Comparison of ENCODE assay signal across 18 cellular contexts in genomic region chr5:77847814-77848290, GRCh38.
DNase-seq lines count a peak whose midpoint lies in the region; ATAC-seq and TF ChIP-seq lines count a peak whose summit lies in the region.
"Had no signal": no experiment of that assay in that cellular context is flagged by ENCODE, and none has a peak within 500 bp of the region (broad histone marks: within the 10 kb centered on the region; RNA-seq: fewer than 3 reads in every experiment).

No MANE protein-coding gene starts in this region.

- H2BK5ac ChIP-seq in H9 (ENCODE audit: insufficient read length, low read length): no peak overlapping the region

- H3K4me1 ChIP-seq in H9 (ENCODE audit: insufficient read depth, low read length): peaks cover 6% of the 10 kb centered on the region
- H3K4me1 ChIP-seq: breast epithelium had no signal

- no CpG with 5 or more reads among the region's 7 CpGs for WGBS in H9 (ENCODE audit: extremely low coverage, insufficient read length, low lambda C conversion rate)

- CTCF ChIA-PET in GM10248 (lab: Yijun Ruan, JAX): no interaction called here

- H3K14ac ChIP-seq in H9 (ENCODE audit: insufficient read depth, low read length): no peak overlapping the region

- H2BK120ac ChIP-seq in H9 (ENCODE audit: low read depth, low read length, poor library complexity, severe bottlenecking): no peak overlapping the region

- H3K9ac ChIP-seq in H9 (ENCODE audit: extremely low read depth, insufficient read length, low read length): no peak overlapping the region

- H3K23me2 ChIP-seq in H9 (ENCODE audit: insufficient read length, low read depth, low read length, poor library complexity, severe bottlenecking): peaks cover 11% of the 10 kb centered on the region

- H3K23ac ChIP-seq in H9 (ENCODE audit: insufficient read length, low read depth, low read length): no peak overlapping the region

- H4K8ac ChIP-seq in H9 (replicated peaks; ENCODE audit: insufficient read length, low read depth, low read length): no peak overlapping the region

- POLR2A ChIA-PET in GM10248 (lab: Yijun Ruan, JAX): no interaction called here

- H4K5ac ChIP-seq in H9 (ENCODE audit: insufficient read length, low read depth, low read length): no peak overlapping the region

- no peak overlapping the region for H2BK12ac ChIP-seq in H9 (ENCODE audit: insufficient read length, low read depth, low read length)

- H3K9me3 Mint-ChIP-seq in H9 (peaks cover 5 to 8% of the 10 kb centered on the region in 2 experiments; a peak in 2 of 5 replicates), neural crest cell (no peaks in the 10 kb centered on the region)
- no peaks in the 10 kb centered on the region for H3K9me3 Mint-ChIP-seq in activated T-helper 17 cell treated with anti-CD3 and anti-CD28 coated beads, Interleukin-2, amount 50 U/mL, for 72 hours
- H3K9me3 Mint-ChIP-seq: activated CD4-positive, alpha-beta memory T cell treated with anti-CD3 and anti-CD28 coated beads for 36 hours; naive thymus-derived CD8-positive, alpha-beta T cell had no signal

- H3K4me2 ChIP-seq in H9 (ENCODE audit: insufficient read depth, insufficient read length, low read length): no peak overlapping the region

- no peak overlapping the region for H4K91ac ChIP-seq in H9 (ENCODE audit: insufficient read length, low read depth, low read length)

- TF ChIP-seq CTCF in H9 (conservative IDR thresholded peaks at IDR 0.05) (no peak), neural crest cell (conservative IDR thresholded peaks at IDR 0.05) (no peak), GM10248 (IDR thresholded peaks at IDR 0.05; ENCODE audit: control extremely low read depth, extremely low read depth, low read depth, missing control alignments) (no peak)

- no peak overlapping the region for H3K4ac ChIP-seq in H9 (ENCODE audit: low read depth, low read length)

- H3K79me1 ChIP-seq in H9 (ENCODE audit: insufficient read depth, low read depth, low read length, poor library complexity, severe bottlenecking): no peaks in the 10 kb centered on the region

- H3K27me3 Mint-ChIP-seq in H9 (ENCODE audit: low read depth) (peaks cover 100% of the 10 kb centered on the region), neural crest cell (ENCODE audit: low read depth) (peaks cover 72% of the 10 kb centered on the region)
- H3K27me3 Mint-ChIP-seq in activated T-helper 17 cell treated with anti-CD3 and anti-CD28 coated beads, Interleukin-2, amount 50 U/mL, for 72 hours: peaks cover 51% of the 10 kb centered on the region

- H3K4me1 Mint-ChIP-seq in H9 (peaks cover 41 to 62% of the 10 kb centered on the region in 2 experiments), neural crest cell (peaks cover 75% of the 10 kb centered on the region)
- peaks cover 12% of the 10 kb centered on the region for H3K4me1 Mint-ChIP-seq in activated T-helper 17 cell treated with anti-CD3 and anti-CD28 coated beads, Interleukin-2, amount 50 U/mL, for 72 hours

- no peak for ATAC-seq in GM21528 (IDR thresholded peaks at IDR 0.05; ENCODE audit: low FRiP score, unreplicated experiment)
- ATAC-seq in activated T-helper 17 cell treated with anti-CD3 and anti-CD28 coated beads, Interleukin-2, amount 50 U/mL, for 72 hours (replicated peaks): no peak
- ATAC-seq: naive thymus-derived CD8-positive, alpha-beta T cell had no signal

- H3T11ph ChIP-seq in H9 (ENCODE audit: low read length): no peak overlapping the region

- peaks cover 90% of the 10 kb centered on the region for H3K27me3 ChIP-seq in H9 (ENCODE audit: insufficient read depth, low read length)
- H3K27me3 ChIP-seq: breast epithelium had no signal

- H2AK5ac ChIP-seq in H9 (ENCODE audit: insufficient read length, low read length): no peak overlapping the region

- H3K18ac ChIP-seq in H9 (ENCODE audit: insufficient read length, low read depth, low read length): no peak overlapping the region

- H3K4me3 Mint-ChIP-seq in H9 (peak overlapping the region in 1 of 2 experiments; percentile 71; a peak in 2 of 5 replicates), neural crest cell (peak overlapping the region; percentile 84)
- H3K4me3 Mint-ChIP-seq in activated T-helper 17 cell treated with anti-CD3 and anti-CD28 coated beads, Interleukin-2, amount 50 U/mL, for 72 hours: no peak overlapping the region
- H3K4me3 Mint-ChIP-seq: activated CD4-positive, alpha-beta memory T cell treated with anti-CD3 and anti-CD28 coated beads for 36 hours; activated naive CD8-positive, alpha-beta T cell treated with anti-CD3 and anti-CD28 coated beads for 36 hours; CD8-positive, alpha-beta memory T cell; naive thymus-derived CD8-positive, alpha-beta T cell had no signal

- H4K20me1 ChIP-seq in H9 (ENCODE audit: control insufficient read depth, insufficient read depth, insufficient read length): peaks cover 2% of the 10 kb centered on the region

- no peaks in the 10 kb centered on the region for H3K9me3 ChIP-seq in H9 (ENCODE audit: control insufficient read depth, low read depth, low read length)
- H3K9me3 ChIP-seq: breast epithelium, Peyer's patch had no signal

- H3K27ac Mint-ChIP-seq in H9 (no peak overlapping the region), neural crest cell (ENCODE audit: unreplicated experiment) (peak overlapping the region; percentile 84)
- no peak overlapping the region for H3K27ac Mint-ChIP-seq in activated T-helper 17 cell treated with anti-CD3 and anti-CD28 coated beads, Interleukin-2, amount 50 U/mL, for 72 hours
- H3K27ac Mint-ChIP-seq: activated CD4-positive, alpha-beta memory T cell treated with anti-CD3 and anti-CD28 coated beads for 36 hours; activated naive CD8-positive, alpha-beta T cell treated with anti-CD3 and anti-CD28 coated beads for 36 hours; CD8-positive, alpha-beta memory T cell had no signal

- peak; percentile 90 for DNase-seq in H9
- DNase-seq in NCI-H69 (lab: John Stamatoyannopoulos, UW): peak; percentile 87
- DNase-seq in globus pallidus (ENCODE audit: low spot score): peak; percentile 69
- DNase-seq in neural crest cell (ENCODE audit: low read depth, low spot score): peak; percentile 58
- DNase-seq in stimulated activated naive CD4-positive, alpha-beta T cell treated with Interleukin-2 at 50 U/mL for 16 hours (lab: John Stamatoyannopoulos, UW): no peak
- DNase-seq in GM10248 (ENCODE audit: extremely low spot score): no peak
- DNase-seq: activated CD4-positive, alpha-beta memory T cell treated with anti-CD3 and anti-CD28 coated beads for 36 hours; activated naive CD8-positive, alpha-beta T cell treated with anti-CD3 and anti-CD28 coated beads for 36 hours; activated T-cell treated with anti-CD3 and anti-CD28 coated beads, Interleukin-2, amount 50 U/mL, for 48 hours; CD8-positive, alpha-beta memory T cell; effector CD4-positive, alpha-beta T cell; naive thymus-derived CD8-positive, alpha-beta T cell; NCI-H1694; NCI-H526 treated with DMSO at 0.1 percent for 48 hours; Peyer's patch had no signal

- H3K79me2 ChIP-seq in H9 (ENCODE audit: insufficient read depth, low read length): no peaks in the 10 kb centered on the region

- H3K27ac ChIP-seq in H9 (ENCODE audit: insufficient read length, low read depth, low read length): no peak overlapping the region
- H3K27ac ChIP-seq: breast epithelium, Peyer's patch had no signal

- no peak overlapping the region for H2AFZ ChIP-seq in H9 (ENCODE audit: low read length)

- no peak overlapping the region for H2BK15ac ChIP-seq in H9 (ENCODE audit: low read depth, low read length)

- H3K56ac ChIP-seq in H9 (ENCODE audit: insufficient read length, low read depth, low read length): no peak overlapping the region

- H3K36me3 Mint-ChIP-seq in H9 (ENCODE audit: insufficient read depth in 1 of 3, low read depth in 3 of 3) (no peaks in the 10 kb centered on the region; a peak in 1 of 7 replicates), neural crest cell (ENCODE audit: low read depth) (no peaks in the 10 kb centered on the region)
- H3K36me3 Mint-ChIP-seq in activated T-helper 17 cell treated with anti-CD3 and anti-CD28 coated beads, Interleukin-2, amount 50 U/mL, for 72 hours (ENCODE audit: low read depth): no peaks in the 10 kb centered on the region
- H3K36me3 Mint-ChIP-seq: activated CD4-positive, alpha-beta memory T cell treated with anti-CD3 and anti-CD28 coated beads for 36 hours; activated naive CD8-positive, alpha-beta T cell treated with anti-CD3 and anti-CD28 coated beads for 36 hours; CD8-positive, alpha-beta memory T cell; naive thymus-derived CD8-positive, alpha-beta T cell had no signal

- H2BK20ac ChIP-seq in H9 (ENCODE audit: low read depth, low read length, poor library complexity, severe bottlenecking): no peak overlapping the region

Comparison
In these comparisons a context has a peak if more than half of its experiments do, and no peak if none do; other contexts are left out.
1. DNase-seq: peak in H9 (single experiment), NCI-H69 (single experiment), globus pallidus (single experiment) and neural crest cell (single experiment); none in stimulated activated naive CD4-positive, alpha-beta T cell treated with Interleukin-2 at 50 U/mL for 16 hours (single experiment) and GM10248 (single experiment).